Comparison of ENCODE assay signal across 1 cellular context in the genomic region with DNA sequence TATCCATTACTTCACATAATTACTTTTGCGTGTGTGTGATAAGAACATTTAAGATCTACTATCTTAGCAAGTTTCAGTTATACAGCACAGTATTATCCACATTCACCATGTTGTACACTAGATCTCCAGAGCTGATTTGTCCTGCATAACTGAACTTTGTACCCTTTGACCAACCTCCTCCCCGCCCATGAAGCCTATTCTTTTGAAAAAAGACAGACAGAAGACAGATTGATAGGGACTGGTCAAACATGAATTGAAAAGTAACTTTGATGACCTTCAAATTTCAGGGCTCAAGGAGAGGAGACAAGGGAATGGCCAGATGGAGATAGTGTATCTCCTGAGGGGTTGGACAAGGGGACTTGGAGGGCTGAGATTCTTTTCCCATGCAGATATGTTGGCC.
A peak's percentile ranks its signal among the peaks of the same experiment; 100 is the strongest.
TF ChIP-seq lines count a peak whose summit lies in the region.

No MANE protein-coding gene starts in this region.

TF ChIP-seq in HepG2, 621 proteins besides CTCF, POLR2A, EP300 and RAD21 (continued from another document):
- TF ChIP-seq, protein P1, sequence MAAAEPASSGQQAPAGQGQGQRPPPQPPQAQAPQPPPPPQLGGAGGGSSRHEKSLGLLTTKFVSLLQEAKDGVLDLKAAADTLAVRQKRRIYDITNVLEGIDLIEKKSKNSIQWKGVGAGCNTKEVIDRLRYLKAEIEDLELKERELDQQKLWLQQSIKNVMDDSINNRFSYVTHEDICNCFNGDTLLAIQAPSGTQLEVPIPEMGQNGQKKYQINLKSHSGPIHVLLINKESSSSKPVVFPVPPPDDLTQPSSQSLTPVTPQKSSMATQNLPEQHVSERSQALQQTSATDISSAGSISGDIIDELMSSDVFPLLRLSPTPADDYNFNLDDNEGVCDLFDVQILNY (CRISPR knock-in tag; conservative IDR thresholded peaks at IDR 0.05) = no peak
- peak; percentile 31; the same call in 1 of the 2 replicates for TF ChIP-seq ESRRA (CRISPR knock-in tag; IDR thresholded peaks at IDR 0.05; ENCODE audit: low read depth)
- TF ChIP-seq HOXA9 (CRISPR knock-in tag; IDR thresholded peaks at IDR 0.05; ENCODE audit: borderline replicate concordance) = no peak
- no peak for TF ChIP-seq ZNF747 (CRISPR knock-in tag; IDR thresholded peaks at IDR 0.05; ENCODE audit: borderline replicate concordance)
- TF ChIP-seq GATAD2A (CRISPR knock-in tag; IDR thresholded peaks at IDR 0.05) = peak; percentile 54
- no peak for TF ChIP-seq CREB1 (IDR thresholded peaks at IDR 0.05)
- TF ChIP-seq CREB1 (CRISPR knock-in tag; IDR thresholded peaks at IDR 0.05) = peak; percentile 33; the same call in 1 of the 2 replicates
- TF ChIP-seq ZNF644 (CRISPR knock-in tag; IDR thresholded peaks at IDR 0.05; ENCODE audit: low read depth) = peak; percentile 82
- TF ChIP-seq FOSL2 (CRISPR knock-in tag; IDR thresholded peaks at IDR 0.05) = peak; percentile 4; the same call in 1 of the 2 replicates
- no peak for TF ChIP-seq ZNF354B (CRISPR knock-in tag; IDR thresholded peaks at IDR 0.05)
- TF ChIP-seq HNF4G (IDR thresholded peaks at IDR 0.05; ENCODE audit: borderline replicate concordance, low read depth, low read length) = peak; percentile 65
- no peak; the same call in 1 of the 2 replicates for TF ChIP-seq HNF4G (CRISPR knock-in tag; IDR thresholded peaks at IDR 0.05; ENCODE audit: borderline replicate concordance, low read depth)
- peak; percentile 87; the same call in 1 of the 2 replicates for TF ChIP-seq EHMT2 (IDR thresholded peaks at IDR 0.05; ENCODE audit: borderline replicate concordance, low read depth, low read length)
- no peak for TF ChIP-seq CBX1 (IDR thresholded peaks at IDR 0.05; ENCODE audit: low read depth)
- TF ChIP-seq ZNF3 (CRISPR knock-in tag; IDR thresholded peaks at IDR 0.05) = no peak
- TF ChIP-seq, protein P2, sequence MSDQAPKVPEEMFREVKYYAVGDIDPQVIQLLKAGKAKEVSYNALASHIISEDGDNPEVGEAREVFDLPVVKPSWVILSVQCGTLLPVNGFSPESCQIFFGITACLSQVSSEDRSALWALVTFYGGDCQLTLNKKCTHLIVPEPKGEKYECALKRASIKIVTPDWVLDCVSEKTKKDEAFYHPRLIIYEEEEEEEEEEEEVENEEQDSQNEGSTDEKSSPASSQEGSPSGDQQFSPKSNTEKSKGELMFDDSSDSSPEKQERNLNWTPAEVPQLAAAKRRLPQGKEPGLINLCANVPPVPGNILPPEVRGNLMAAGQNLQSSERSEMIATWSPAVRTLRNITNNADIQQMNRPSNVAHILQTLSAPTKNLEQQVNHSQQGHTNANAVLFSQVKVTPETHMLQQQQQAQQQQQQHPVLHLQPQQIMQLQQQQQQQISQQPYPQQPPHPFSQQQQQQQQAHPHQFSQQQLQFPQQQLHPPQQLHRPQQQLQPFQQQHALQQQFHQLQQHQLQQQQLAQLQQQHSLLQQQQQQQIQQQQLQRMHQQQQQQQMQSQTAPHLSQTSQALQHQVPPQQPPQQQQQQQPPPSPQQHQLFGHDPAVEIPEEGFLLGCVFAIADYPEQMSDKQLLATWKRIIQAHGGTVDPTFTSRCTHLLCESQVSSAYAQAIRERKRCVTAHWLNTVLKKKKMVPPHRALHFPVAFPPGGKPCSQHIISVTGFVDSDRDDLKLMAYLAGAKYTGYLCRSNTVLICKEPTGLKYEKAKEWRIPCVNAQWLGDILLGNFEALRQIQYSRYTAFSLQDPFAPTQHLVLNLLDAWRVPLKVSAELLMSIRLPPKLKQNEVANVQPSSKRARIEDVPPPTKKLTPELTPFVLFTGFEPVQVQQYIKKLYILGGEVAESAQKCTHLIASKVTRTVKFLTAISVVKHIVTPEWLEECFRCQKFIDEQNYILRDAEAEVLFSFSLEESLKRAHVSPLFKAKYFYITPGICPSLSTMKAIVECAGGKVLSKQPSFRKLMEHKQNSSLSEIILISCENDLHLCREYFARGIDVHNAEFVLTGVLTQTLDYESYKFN (CRISPR knock-in tag; conservative IDR thresholded peaks at IDR 0.05) = 0 out of 2 replicates have a peak, but pooled peaks have one; percentile 31
- TF ChIP-seq ZBTB38 (CRISPR knock-in tag; IDR thresholded peaks at IDR 0.05) = no peak
- no peak for TF ChIP-seq KLF16 (CRISPR knock-in tag; IDR thresholded peaks at IDR 0.05)
- TF ChIP-seq ZZZ3 (CRISPR knock-in tag; IDR thresholded peaks at IDR 0.05; ENCODE audit: borderline replicate concordance) = no peak
- TF ChIP-seq ASH2L (IDR thresholded peaks at IDR 0.05; ENCODE audit: insufficient read length, low read depth, low read length) = peak; percentile 32
- no peak for TF ChIP-seq FOXK2 (IDR thresholded peaks at IDR 0.05)
- TF ChIP-seq MIER2 (CRISPR knock-in tag; IDR thresholded peaks at IDR 0.05) = 0 out of 2 replicates have a peak, but pooled peaks have one; percentile 32
- TF ChIP-seq FOXA3 (CRISPR knock-in tag; IDR thresholded peaks at IDR 0.05) = peak; percentile 37; the same call in 1 of the 2 replicates
- no peak for TF ChIP-seq CCDC6 (CRISPR knock-in tag; IDR thresholded peaks at IDR 0.05)
- TF ChIP-seq, protein P3, sequence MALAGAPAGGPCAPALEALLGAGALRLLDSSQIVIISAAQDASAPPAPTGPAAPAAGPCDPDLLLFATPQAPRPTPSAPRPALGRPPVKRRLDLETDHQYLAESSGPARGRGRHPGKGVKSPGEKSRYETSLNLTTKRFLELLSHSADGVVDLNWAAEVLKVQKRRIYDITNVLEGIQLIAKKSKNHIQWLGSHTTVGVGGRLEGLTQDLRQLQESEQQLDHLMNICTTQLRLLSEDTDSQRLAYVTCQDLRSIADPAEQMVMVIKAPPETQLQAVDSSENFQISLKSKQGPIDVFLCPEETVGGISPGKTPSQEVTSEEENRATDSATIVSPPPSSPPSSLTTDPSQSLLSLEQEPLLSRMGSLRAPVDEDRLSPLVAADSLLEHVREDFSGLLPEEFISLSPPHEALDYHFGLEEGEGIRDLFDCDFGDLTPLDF (CRISPR knock-in tag; IDR thresholded peaks at IDR 0.05) = no peak
- no peak for TF ChIP-seq ZNF160 (CRISPR knock-in tag; IDR thresholded peaks at IDR 0.05)
- 0 out of 2 replicates have a peak, but pooled peaks have one; percentile 27 for TF ChIP-seq ZNF331 (CRISPR knock-in tag; IDR thresholded peaks at IDR 0.05)
- TF ChIP-seq, protein P4, sequence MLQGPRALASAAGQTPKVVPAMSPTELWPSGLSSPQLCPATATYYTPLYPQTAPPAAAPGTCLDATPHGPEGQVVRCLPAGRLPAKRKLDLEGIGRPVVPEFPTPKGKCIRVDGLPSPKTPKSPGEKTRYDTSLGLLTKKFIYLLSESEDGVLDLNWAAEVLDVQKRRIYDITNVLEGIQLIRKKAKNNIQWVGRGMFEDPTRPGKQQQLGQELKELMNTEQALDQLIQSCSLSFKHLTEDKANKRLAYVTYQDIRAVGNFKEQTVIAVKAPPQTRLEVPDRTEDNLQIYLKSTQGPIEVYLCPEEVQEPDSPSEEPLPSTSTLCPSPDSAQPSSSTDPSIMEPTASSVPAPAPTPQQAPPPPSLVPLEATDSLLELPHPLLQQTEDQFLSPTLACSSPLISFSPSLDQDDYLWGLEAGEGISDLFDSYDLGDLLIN (CRISPR knock-in tag; IDR thresholded peaks at IDR 0.05; ENCODE audit: borderline replicate concordance) = no peak
- no peak for TF ChIP-seq HNRNPH1 (optimal IDR thresholded peaks at IDR 0.05; ENCODE audit: low read depth, low read length)
- TF ChIP-seq, protein P5, sequence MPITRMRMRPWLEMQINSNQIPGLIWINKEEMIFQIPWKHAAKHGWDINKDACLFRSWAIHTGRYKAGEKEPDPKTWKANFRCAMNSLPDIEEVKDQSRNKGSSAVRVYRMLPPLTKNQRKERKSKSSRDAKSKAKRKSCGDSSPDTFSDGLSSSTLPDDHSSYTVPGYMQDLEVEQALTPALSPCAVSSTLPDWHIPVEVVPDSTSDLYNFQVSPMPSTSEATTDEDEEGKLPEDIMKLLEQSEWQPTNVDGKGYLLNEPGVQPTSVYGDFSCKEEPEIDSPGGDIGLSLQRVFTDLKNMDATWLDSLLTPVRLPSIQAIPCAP (CRISPR knock-in tag; IDR thresholded peaks at IDR 0.05; ENCODE audit: low read depth) = no peak
- TF ChIP-seq, protein P6, sequence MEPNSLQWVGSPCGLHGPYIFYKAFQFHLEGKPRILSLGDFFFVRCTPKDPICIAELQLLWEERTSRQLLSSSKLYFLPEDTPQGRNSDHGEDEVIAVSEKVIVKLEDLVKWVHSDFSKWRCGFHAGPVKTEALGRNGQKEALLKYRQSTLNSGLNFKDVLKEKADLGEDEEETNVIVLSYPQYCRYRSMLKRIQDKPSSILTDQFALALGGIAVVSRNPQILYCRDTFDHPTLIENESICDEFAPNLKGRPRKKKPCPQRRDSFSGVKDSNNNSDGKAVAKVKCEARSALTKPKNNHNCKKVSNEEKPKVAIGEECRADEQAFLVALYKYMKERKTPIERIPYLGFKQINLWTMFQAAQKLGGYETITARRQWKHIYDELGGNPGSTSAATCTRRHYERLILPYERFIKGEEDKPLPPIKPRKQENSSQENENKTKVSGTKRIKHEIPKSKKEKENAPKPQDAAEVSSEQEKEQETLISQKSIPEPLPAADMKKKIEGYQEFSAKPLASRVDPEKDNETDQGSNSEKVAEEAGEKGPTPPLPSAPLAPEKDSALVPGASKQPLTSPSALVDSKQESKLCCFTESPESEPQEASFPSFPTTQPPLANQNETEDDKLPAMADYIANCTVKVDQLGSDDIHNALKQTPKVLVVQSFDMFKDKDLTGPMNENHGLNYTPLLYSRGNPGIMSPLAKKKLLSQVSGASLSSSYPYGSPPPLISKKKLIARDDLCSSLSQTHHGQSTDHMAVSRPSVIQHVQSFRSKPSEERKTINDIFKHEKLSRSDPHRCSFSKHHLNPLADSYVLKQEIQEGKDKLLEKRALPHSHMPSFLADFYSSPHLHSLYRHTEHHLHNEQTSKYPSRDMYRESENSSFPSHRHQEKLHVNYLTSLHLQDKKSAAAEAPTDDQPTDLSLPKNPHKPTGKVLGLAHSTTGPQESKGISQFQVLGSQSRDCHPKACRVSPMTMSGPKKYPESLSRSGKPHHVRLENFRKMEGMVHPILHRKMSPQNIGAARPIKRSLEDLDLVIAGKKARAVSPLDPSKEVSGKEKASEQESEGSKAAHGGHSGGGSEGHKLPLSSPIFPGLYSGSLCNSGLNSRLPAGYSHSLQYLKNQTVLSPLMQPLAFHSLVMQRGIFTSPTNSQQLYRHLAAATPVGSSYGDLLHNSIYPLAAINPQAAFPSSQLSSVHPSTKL (CRISPR knock-in tag; IDR thresholded peaks at IDR 0.05) = peak; percentile 78
- TF ChIP-seq ZNF563 (CRISPR knock-in tag; IDR thresholded peaks at IDR 0.05) = no peak
- no peak for TF ChIP-seq ZNF124 (CRISPR knock-in tag; IDR thresholded peaks at IDR 0.05)
- TF ChIP-seq, protein P7, sequence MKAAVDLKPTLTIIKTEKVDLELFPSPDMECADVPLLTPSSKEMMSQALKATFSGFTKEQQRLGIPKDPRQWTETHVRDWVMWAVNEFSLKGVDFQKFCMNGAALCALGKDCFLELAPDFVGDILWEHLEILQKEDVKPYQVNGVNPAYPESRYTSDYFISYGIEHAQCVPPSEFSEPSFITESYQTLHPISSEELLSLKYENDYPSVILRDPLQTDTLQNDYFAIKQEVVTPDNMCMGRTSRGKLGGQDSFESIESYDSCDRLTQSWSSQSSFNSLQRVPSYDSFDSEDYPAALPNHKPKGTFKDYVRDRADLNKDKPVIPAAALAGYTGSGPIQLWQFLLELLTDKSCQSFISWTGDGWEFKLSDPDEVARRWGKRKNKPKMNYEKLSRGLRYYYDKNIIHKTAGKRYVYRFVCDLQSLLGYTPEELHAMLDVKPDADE (CRISPR knock-in tag; IDR thresholded peaks at IDR 0.05) = no peak
- TF ChIP-seq NFATC3 (CRISPR knock-in tag; IDR thresholded peaks at IDR 0.05) = no peak
- no peak for TF ChIP-seq AKAP8 (CRISPR knock-in tag; IDR thresholded peaks at IDR 0.05)
